9 cellular contexts compared by ENCODE assay signal in genomic region chr20:16476032-16476431, GRCh38.
DNase-seq lines count a peak whose midpoint lies in the region; ATAC-seq, FAIRE-seq and TF ChIP-seq lines count a peak whose summit lies in the region.
"Had no signal": no experiment of that assay in that cellular context is flagged by ENCODE, and none has a peak within 500 bp of the region (broad histone marks: within the 10 kb centered on the region; RNA-seq: fewer than 3 reads in every experiment).

No MANE protein-coding gene starts in this region.

- SMC1A ChIA-PET in GM12878 (lab: Charles Lee; ENCODE audit: uncharacterized antibody, unreplicated experiment): interaction anchor here (0.8 to 3.8 kb wide), 16 partner anchors 10 to 1224 kb away, joined by 3 to 27 read pairs (median 4); no protein-coding TSS in a partner anchor

- TF ChIP-seq CTCF in GM12878 (IDR thresholded peaks at IDR 0.05 in 2 of 3, conservative IDR thresholded peaks at IDR 0.05 in 1 of 3; ENCODE audit: control insufficient read depth in 2 of 3, extremely low read depth in 1 of 3, insufficient read depth in 1 of 3, low read depth in 3 of 3, low read length in 3 of 3) (peak; percentile 55 to 71 (median 55)), tibial artery (IDR thresholded peaks at IDR 0.05) (peak; percentile 60 to 69)

- no peak overlapping the region for H3K4me3 ChIP-seq in GM12878
- H3K4me3 ChIP-seq in tibial artery: no peak overlapping the region
- H3K4me3 ChIP-seq: BLaER1 had no signal

- no peak for TF ChIP-seq EP300 in GM12878 (IDR thresholded peaks at IDR 0.05; ENCODE audit: borderline replicate concordance in 1 of 2, control insufficient read depth in 1 of 2, low read depth in 2 of 2, low read length in 2 of 2)

- no peak overlapping the region for H3K4me3 Mint-ChIP-seq in immature natural killer cell

- peak; percentile 76 for DNase-seq in NCI-H2171 treated with DMSO at 0.1 percent for 48 hours (lab: John Stamatoyannopoulos, UW)
- DNase-seq in NCI-H2171 (lab: John Stamatoyannopoulos, UW): no peak
- peak; percentile 70 for DNase-seq in NCI-H2227 treated with DMSO at 0.1 percent for 48 hours (lab: John Stamatoyannopoulos, UW)
- DNase-seq in GM12878 (ENCODE audit: low read depth, low spot score): peak; percentile 28
- peak in 2 of 3 donors; percentile 21 to 26 for DNase-seq in immature natural killer cell
- DNase-seq in tibial artery: no peak

- H4K20me1 ChIP-seq in GM12878 (ENCODE audit: control insufficient read depth, insufficient read depth): no peaks in the 10 kb centered on the region
- H4K20me1 ChIP-seq: BLaER1 had no signal

- H3K27ac ChIP-seq in GM12878 (ENCODE audit: control insufficient read depth, insufficient read depth) (no peak overlapping the region), tibial artery (no peak overlapping the region)

- ATAC-seq in HG02884 (IDR thresholded peaks at IDR 0.05; ENCODE audit: unreplicated experiment) (peak; percentile 60), GM12878 (peak; percentile 81), HG03280 (IDR thresholded peaks at IDR 0.05; ENCODE audit: unreplicated experiment) (no peak)

- no peak overlapping the region for H3K4me2 ChIP-seq in GM12878 (ENCODE audit: control insufficient read depth, insufficient read depth)
- H3K4me2 ChIP-seq: BLaER1 had no signal

- RAD21 ChIA-PET in GM12878 (lab: Charles Lee; ENCODE audit: unreplicated experiment): interaction anchor here (0.6 to 1.7 kb wide), 10 partner anchors 123 to 789 kb away, joined by 3 to 14 read pairs (median 4); no protein-coding TSS in a partner anchor

- H3K36me3 ChIP-seq in GM12878 (ENCODE audit: control insufficient read depth in 2 of 2, insufficient read depth in 2 of 2, low read length in 1 of 2): no peaks in the 10 kb centered on the region
- H3K36me3 ChIP-seq in tibial artery: peaks cover 0 to 10% (median 0%) of the 10 kb centered on the region in 3 donors

- peak; percentile 44 for FAIRE-seq in GM12878 (lab: Jason Lieb, UNC)

- intact Hi-C loops in GM12878 (cut with micrococcal nuclease; ENCODE audit: unreplicated experiment): loop anchor here (1.0 to 10.0 kb wide), 5 partner anchors 197 to 1209 kb away; no protein-coding TSS in a partner anchor
- intact Hi-C loops in tibial artery (cut with DNase I; ENCODE audit: low total_unique reads): no loop called here

- H3K4me1 Mint-ChIP-seq in immature natural killer cell: no peaks in the 10 kb centered on the region

- in situ Hi-C loops in GM12878 (cut with MboI): loop anchor here (25.0 kb wide), 1 partner anchor 764 kb away; no protein-coding TSS in a partner anchor

- H3K27me3 Mint-ChIP-seq in immature natural killer cell (ENCODE audit: low read depth in 3 of 3): no peaks in the 10 kb centered on the region

- H2AFZ ChIP-seq in GM12878 (ENCODE audit: control insufficient read depth, low read depth, low read length): no peak overlapping the region

- peaks cover 0 to 16% (median 0%) of the 10 kb centered on the region in 3 donors for H3K36me3 Mint-ChIP-seq in immature natural killer cell

- peak; percentile 82 for TF ChIP-seq RAD21 in GM12878 (IDR thresholded peaks at IDR 0.05; ENCODE audit: insufficient read depth, low read depth, low read length)

- H3K27me3 ChIP-seq in GM12878 (replicated peaks in 1 of 2; ENCODE audit: control insufficient read depth in 2 of 2, insufficient read depth in 2 of 2, low read length in 1 of 2): no peaks in the 10 kb centered on the region
- H3K27me3 ChIP-seq in tibial artery: no peaks in the 10 kb centered on the region
- H3K27me3 ChIP-seq: BLaER1 had no signal

- H3K79me2 ChIP-seq in GM12878 (ENCODE audit: control insufficient read depth, insufficient read depth, low read length): no peaks in the 10 kb centered on the region

- H3K9ac ChIP-seq in GM12878 (ENCODE audit: control insufficient read depth, insufficient read depth, low read length): no peak overlapping the region
- H3K9ac ChIP-seq: BLaER1 had no signal

- H3K9me3 ChIP-seq in GM12878 (replicated peaks; ENCODE audit: control insufficient read depth, insufficient read depth, low read length) (no peaks in the 10 kb centered on the region), tibial artery (no peaks in the 10 kb centered on the region)

- H3K4me1 ChIP-seq in GM12878 (ENCODE audit: control insufficient read depth, insufficient read depth, low read length) (no peaks in the 10 kb centered on the region), tibial artery (peaks cover 4 to 23% (median 13%) of the 10 kb centered on the region in 4 donors)

- TF ChIP-seq POLR2A in GM12878 (IDR thresholded peaks at IDR 0.05; ENCODE audit: low read depth, low read length): no peak

- no peak overlapping the region for H3K27ac Mint-ChIP-seq in immature natural killer cell

- POLR2A ChIA-PET in GM12878 (lab: Charles Lee): no interaction called here

- 1% methylated on average over 3 of the region's 3 CpGs for WGBS in GM12878 (ENCODE audit: insufficient coverage, insufficient replicate concordance, low lambda C conversion rate, missing lambda C conversion rate)

- no TSS peak for BruUV-seq in GM12878 (replicated peaks; lab: Mats Ljungman, UMichigan)

- CTCF ChIA-PET in GM12878 (lab: Yijun Ruan, JAX): interaction anchor here (0.6 to 4.1 kb wide), 22 partner anchors 9 to 984 kb away, joined by 3 to 39 read pairs (median 4); no protein-coding TSS in a partner anchor

- H3K9me3 Mint-ChIP-seq in immature natural killer cell: no peaks in the 10 kb centered on the region

TF ChIP-seq in GM12878, 131 proteins besides CTCF, POLR2A, EP300 and RAD21:
- TF ChIP-seq SMC3 (IDR thresholded peaks at IDR 0.05; ENCODE audit: borderline replicate concordance, low read length): peak; percentile 82; the same call in 1 of the 2 replicates
- TF ChIP-seq KAT2A (conservative IDR thresholded peaks at IDR 0.05; ENCODE audit: control insufficient read depth, low read depth, low read length): no peak

Comparison
In these comparisons a context has a peak if more than half of its experiments do, and no peak if none do; other contexts are left out.
1. DNase-seq: peak in NCI-H2171 treated with DMSO at 0.1 percent for 48 hours (single experiment), NCI-H2227 treated with DMSO at 0.1 percent for 48 hours (single experiment), GM12878 (single experiment) and immature natural killer cell (2 of 3); none in NCI-H2171 (single experiment) and tibial artery (0 of 2).